ENCODE assay signal across 1 cellular context in the genomic region with DNA sequence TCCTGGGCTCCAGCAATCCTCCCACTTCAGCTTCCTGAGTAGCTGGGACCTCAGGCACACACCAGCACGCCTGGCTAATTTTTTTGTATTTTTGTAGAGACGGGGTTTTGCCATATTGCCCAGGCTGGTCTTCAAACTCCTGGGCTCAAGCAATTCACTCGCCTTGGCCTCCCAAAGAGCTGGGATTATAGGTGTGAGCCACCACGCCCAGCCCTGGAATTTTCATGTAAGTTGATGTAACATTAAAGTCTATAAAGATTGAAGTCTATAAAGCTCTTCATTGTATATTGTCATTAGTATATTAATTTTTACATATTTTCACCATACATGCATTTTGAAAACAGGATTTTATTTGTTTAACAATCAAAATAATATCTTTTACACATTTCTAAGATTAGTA.
TF ChIP-seq lines count a peak whose summit lies in the region.

No MANE protein-coding gene starts in this region.

TF ChIP-seq in HEK293, 187 proteins besides CTCF, POLR2A, EP300 and RAD21 (continued from another document):
- no peak for TF ChIP-seq ZNF280C (tag by site-specific recombination; IDR thresholded peaks at IDR 0.05)
- TF ChIP-seq KLF1 (tag by site-specific recombination; IDR thresholded peaks at IDR 0.05) = 0 out of 2 replicates have a peak, but pooled peaks have one; percentile 30
- no peak for TF ChIP-seq ZNF214 (tag by site-specific recombination; IDR thresholded peaks at IDR 0.05; ENCODE audit: borderline replicate concordance)
